In the genomic region with DNA sequence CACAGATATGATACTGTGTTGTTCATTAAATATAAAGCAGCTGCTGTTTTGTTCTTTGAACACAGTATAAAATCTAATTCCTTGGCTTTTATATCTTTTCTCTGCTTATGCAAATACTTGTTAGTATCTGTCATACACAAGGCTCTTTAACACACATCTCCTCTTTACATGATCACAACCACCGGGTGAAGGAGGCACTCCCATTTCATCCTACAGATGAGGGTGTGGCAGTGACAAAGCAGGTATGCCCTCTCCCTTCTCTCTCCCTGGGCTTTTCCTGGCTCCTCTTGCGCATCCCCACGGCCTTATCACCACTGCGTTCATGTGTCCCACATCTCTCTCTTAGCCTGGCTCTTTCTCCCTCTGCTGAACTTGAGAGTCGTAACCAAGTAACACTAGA, we compare ENCODE assay signal across 24 cellular contexts.
"Had no signal": no experiment of that assay in that cellular context is flagged by ENCODE, and none has a peak within 500 bp of the region (broad histone marks: within the 10 kb centered on the region; RNA-seq: fewer than 3 reads in every experiment).

No MANE protein-coding gene starts in this region.

- H3K4me1 ChIP-seq: left lung, sigmoid colon, spleen, upper lobe of left lung had no signal

- H3K27me3 ChIP-seq: left lung, sigmoid colon, spleen, upper lobe of left lung had no signal

- H3K4me3 ChIP-seq: left lung, lung, sigmoid colon, spleen, upper lobe of left lung had no signal

- H3K9me3 ChIP-seq: left lung, sigmoid colon, spleen, upper lobe of left lung had no signal

- DNase-seq: activated CD4-positive, alpha-beta T cell treated with anti-CD3 and anti-CD28 coated beads, Interleukin-2, amount 10 ng/mL, durations not matched to agents 24 days and 14 days; activated CD8-positive, alpha-beta memory T cell treated with anti-CD3 and anti-CD28 coated beads, Interleukin-2, amount 10 ng/mL, durations not matched to agents 7 days and 5 days; activated CD8-positive, alpha-beta T cell treated with anti-CD3 and anti-CD28 coated beads for 36 hours; activated gamma-delta T cell; activated naive CD4-positive, alpha-beta T cell treated with anti-CD3 and anti-CD28 coated beads, Interleukin-2, amount 50 U/mL, for 16 hours; activated naive CD8-positive, alpha-beta T cell treated with anti-CD3 and anti-CD28 coated beads, Interleukin-2, amount 50 U/mL, for 24 hours; central memory CD4-positive, alpha-beta T cell; foreskin fibroblast; kidney; left lung; natural killer cell; sigmoid colon; spleen; stimulated activated CD4-positive, alpha-beta T cell treated with anti-CD3 and anti-CD28 coated beads, Interleukin-4, amount 100 ng/mL, for 1 hour; stimulated activated naive CD4-positive, alpha-beta T cell; T-cell; upper lobe of left lung had no signal

- ATAC-seq: activated CD4-positive, CD25-positive, alpha-beta regulatory T cell treated with anti-CD3 and anti-CD28 coated beads, Interleukin-2, amount 50 U/mL, for 24 hours; activated CD8-positive, alpha-beta memory T cell treated with anti-CD3 and anti-CD28 coated beads, Interleukin-2, amount 10 ng/mL, durations not matched to agents 7 days and 5 days; activated CD8-positive, alpha-beta T cell treated with anti-CD3 and anti-CD28 coated beads for 36 hours; activated naive CD8-positive, alpha-beta T cell treated with anti-CD3 and anti-CD28 coated beads, Interleukin-2, amount 50 U/mL, for 24 hours; left lung; natural killer cell; T-cell had no signal

- H3K9me3 Mint-ChIP-seq: activated CD8-positive, alpha-beta T cell treated with anti-CD3 and anti-CD28 coated beads for 36 hours; activated naive CD8-positive, alpha-beta T cell treated with anti-CD3 and anti-CD28 coated beads, Interleukin-2, amount 50 U/mL, for 24 hours; natural killer cell; T-cell; T-helper 2 cell treated with Interferon-gamma antibody and Interleukin-4, amounts not matched to agents 5 μg/mL and 100 μg/mL, for 36 hours had no signal

- H3K27ac Mint-ChIP-seq: activated CD4-positive, alpha-beta T cell treated with anti-CD3 and anti-CD28 coated beads, Interleukin-2, amount 10 ng/mL, durations not matched to agents 24 days and 14 days; activated CD8-positive, alpha-beta memory T cell treated with anti-CD3 and anti-CD28 coated beads, Interleukin-2, amount 10 ng/mL, durations not matched to agents 7 days and 5 days; activated CD8-positive, alpha-beta T cell treated with anti-CD3 and anti-CD28 coated beads for 36 hours; activated naive CD8-positive, alpha-beta T cell treated with anti-CD3 and anti-CD28 coated beads, Interleukin-2, amount 50 U/mL, for 24 hours; activated T-helper 1 cell treated with anti-CD3 and anti-CD28 coated beads, Interleukin-12 subunit alpha, Interleukin-12 subunit beta, Interleukin-2, Interleukin-4 antibody, amounts not matched to agents 30 ng/mL and 10 ng/mL and 1 ng/mL, durations not matched to agents 14 hours and 24 hours and 36 hours; mesothelial cell of epicardium; natural killer cell; T-cell; T-helper 2 cell treated with Interferon-gamma antibody and Interleukin-4, amounts not matched to agents 5 μg/mL and 100 μg/mL, for 36 hours had no signal

- H3K36me3 Mint-ChIP-seq: activated CD8-positive, alpha-beta memory T cell treated with anti-CD3 and anti-CD28 coated beads, Interleukin-2, amount 10 ng/mL, durations not matched to agents 7 days and 5 days; mesothelial cell of epicardium; natural killer cell; T-cell had no signal

- H3K4me3 Mint-ChIP-seq: activated CD4-positive, alpha-beta T cell treated with anti-CD3 and anti-CD28 coated beads, Interleukin-2, amount 10 ng/mL, durations not matched to agents 24 days and 14 days; activated CD8-positive, alpha-beta memory T cell treated with anti-CD3 and anti-CD28 coated beads, Interleukin-2, amount 10 ng/mL, durations not matched to agents 7 days and 5 days; activated CD8-positive, alpha-beta T cell treated with anti-CD3 and anti-CD28 coated beads for 36 hours; activated naive CD8-positive, alpha-beta T cell treated with anti-CD3 and anti-CD28 coated beads, Interleukin-2, amount 50 U/mL, for 24 hours; activated T-helper 1 cell treated with anti-CD3 and anti-CD28 coated beads, Interleukin-12 subunit alpha, Interleukin-12 subunit beta, Interleukin-2, Interleukin-4 antibody, amounts not matched to agents 30 ng/mL and 10 ng/mL and 1 ng/mL, durations not matched to agents 14 hours and 24 hours and 36 hours; mesothelial cell of epicardium; natural killer cell; T-cell; T-helper 2 cell treated with Interferon-gamma antibody and Interleukin-4, amounts not matched to agents 5 μg/mL and 100 μg/mL, for 36 hours had no signal

- H3K36me3 ChIP-seq: left lung, sigmoid colon, spleen, upper lobe of left lung had no signal

- H3K27ac ChIP-seq: epithelial cell of prostate, left lung, sigmoid colon, spleen, upper lobe of left lung, VCaP had no signal
